19 cellular contexts compared by ENCODE assay signal in the genomic region with DNA sequence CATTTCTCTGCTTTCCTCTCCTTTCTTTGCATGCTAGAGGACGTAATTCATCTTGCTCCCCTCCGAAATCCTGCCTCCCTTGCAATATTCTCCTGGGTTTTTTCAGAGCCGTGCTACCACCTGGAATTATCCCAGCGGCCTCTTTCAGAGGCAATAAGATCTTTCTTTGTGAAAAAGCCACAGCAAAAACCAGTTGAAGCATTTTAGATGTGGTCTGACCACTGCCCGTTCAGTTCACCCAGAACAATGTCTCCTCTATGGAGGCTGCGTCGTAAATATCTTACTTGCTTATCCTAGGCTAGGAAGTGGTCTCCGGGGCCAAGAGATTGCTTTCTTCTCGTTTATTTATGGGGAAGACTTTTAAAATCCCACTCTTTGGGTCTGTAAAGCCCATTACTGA.
"Had no signal": no experiment of that assay in that cellular context is flagged by ENCODE, and none has a peak within 500 bp of the region (broad histone marks: within the 10 kb centered on the region; RNA-seq: fewer than 3 reads in every experiment).

No MANE protein-coding gene starts in this region.

- H3K9me3 ChIP-seq: MG63 had no signal

- H3K36me3 ChIP-seq: MG63 had no signal

- H3K27me3 ChIP-seq: MG63 had no signal

- H3K4me3 ChIP-seq: MG63 had no signal

- DNase-seq: Karpas-422, KG1, NCI-H1092, NCI-H1105 treated with DMSO at 0.1 percent for 48 hours, NCI-H1417 treated with DMSO at 0.1 percent for 48 hours, NCI-H146, NCI-H1694 treated with DMSO at 0.1 percent for 48 hours, NCI-H1930, NCI-H2081, NCI-H2107, NCI-H2227 treated with DMSO at 0.1 percent for 48 hours, NCI-H524, NCI-H526 treated with DMSO at 0.1 percent for 48 hours, NCI-H774, Right ventricle myocardium superior, RPMI8226 had no signal

- ATAC-seq: HepG2, SK-N-SH treated with all-trans-retinoic acid at 6 μM for 48 hours had no signal
